In genomic region chr7:39686261-39686924, GRCh38 we compare ENCODE assay signal across 11 cellular contexts.
DNase-seq lines count a peak whose midpoint lies in the region; ATAC-seq and TF ChIP-seq lines count a peak whose summit lies in the region.
"Had no signal": no experiment of that assay in that cellular context is flagged by ENCODE, and none has a peak within 500 bp of the region (broad histone marks: within the 10 kb centered on the region; RNA-seq: fewer than 3 reads in every experiment).

No MANE protein-coding gene starts in this region.

- H2AFZ ChIP-seq in neural progenitor cell (replicated peaks) = no peak overlapping the region

- H3K27me3 ChIP-seq in neural progenitor cell (no peaks in the 10 kb centered on the region), thyroid gland (no peaks in the 10 kb centered on the region)
- H3K27me3 ChIP-seq: adrenal gland had no signal

- no peaks in the 10 kb centered on the region for H3K9me3 Mint-ChIP-seq in activated CD4-positive, alpha-beta T cell treated with anti-CD3 and anti-CD28 coated beads, Interleukin-2, amount 10 ng/mL, durations not matched to agents 24 days and 14 days
- no peaks in the 10 kb centered on the region for H3K9me3 Mint-ChIP-seq in neural progenitor cell

- peaks cover 28% of the 10 kb centered on the region for H3K79me2 ChIP-seq in neural progenitor cell (ENCODE audit: low read depth)

- peak overlapping the region; percentile 30 for H3K27ac Mint-ChIP-seq in activated CD4-positive, alpha-beta T cell treated with anti-CD3 and anti-CD28 coated beads, Interleukin-2, amount 10 ng/mL, durations not matched to agents 24 days and 14 days
- H3K27ac Mint-ChIP-seq in neural progenitor cell = peak overlapping the region; percentile 51

- 91 to 96% methylated on average over 3 of the region's 3 CpGs for WGBS in thyroid gland, 2 donors

- H3K4me3 Mint-ChIP-seq in activated CD4-positive, alpha-beta T cell treated with anti-CD3 and anti-CD28 coated beads, Interleukin-2, amount 10 ng/mL, durations not matched to agents 24 days and 14 days = no peak overlapping the region
- no peak overlapping the region for H3K4me3 Mint-ChIP-seq in neural progenitor cell

- no peak for TF ChIP-seq CTCF in neural progenitor cell (IDR thresholded peaks at IDR 0.05)
- TF ChIP-seq CTCF in thyroid gland (IDR thresholded peaks at IDR 0.05) = no peak
- TF ChIP-seq CTCF in mucosa of descending colon (IDR thresholded peaks at IDR 0.05) = no peak

- H3K36me3 ChIP-seq in neural progenitor cell (no peaks in the 10 kb centered on the region), thyroid gland (no peaks in the 10 kb centered on the region), mucosa of descending colon (ENCODE audit: low read depth) (no peaks in the 10 kb centered on the region)

- no peak overlapping the region for H3K9ac ChIP-seq in neural progenitor cell

- H3F3A ChIP-seq in neural progenitor cell (ENCODE audit: low read depth) = no peaks in the 10 kb centered on the region

- peaks cover 10% of the 10 kb centered on the region for H3K4me1 Mint-ChIP-seq in activated CD4-positive, alpha-beta T cell treated with anti-CD3 and anti-CD28 coated beads, Interleukin-2, amount 10 ng/mL, durations not matched to agents 24 days and 14 days
- peaks cover 4% of the 10 kb centered on the region for H3K4me1 Mint-ChIP-seq in neural progenitor cell

- H3K27ac ChIP-seq in neural progenitor cell = no peak overlapping the region
- H3K27ac ChIP-seq in thyroid gland = no peak overlapping the region
- H3K27ac ChIP-seq: A549 had no signal

- H3K36me3 Mint-ChIP-seq in activated CD4-positive, alpha-beta T cell treated with anti-CD3 and anti-CD28 coated beads, Interleukin-2, amount 10 ng/mL, durations not matched to agents 24 days and 14 days (ENCODE audit: low read depth) = peaks cover 17% of the 10 kb centered on the region
- H3K36me3 Mint-ChIP-seq in neural progenitor cell = peaks cover 8% of the 10 kb centered on the region

- no peaks in the 10 kb centered on the region for H4K20me1 ChIP-seq in neural progenitor cell (ENCODE audit: low read depth)

- H3K9me3 ChIP-seq in neural progenitor cell (ENCODE audit: low read depth) (no peaks in the 10 kb centered on the region), thyroid gland (no peaks in the 10 kb centered on the region), mucosa of descending colon (no peaks in the 10 kb centered on the region)
- H3K9me3 ChIP-seq: A549, adrenal gland had no signal

- H3K4me1 ChIP-seq in neural progenitor cell = no peaks in the 10 kb centered on the region
- H3K4me1 ChIP-seq in thyroid gland = peaks cover 14 to 20% of the 10 kb centered on the region in 2 donors
- H3K4me1 ChIP-seq in mucosa of descending colon (ENCODE audit: low read depth) = peaks cover 8% of the 10 kb centered on the region

- no peak for DNase-seq in activated CD4-positive, alpha-beta T cell treated with anti-CD3 and anti-CD28 coated beads, Interleukin-2, amount 10 ng/mL, durations not matched to agents 24 days and 14 days
- no peak for DNase-seq in activated CD4-positive, alpha-beta T cell treated with anti-CD3 and anti-CD28 coated beads for 1 hour
- DNase-seq in LHCN-M2 (ENCODE audit: low read depth) (peak; percentile 40), neural progenitor cell (ENCODE audit: low spot score) (no peak), thyroid gland (no peak), mucosa of descending colon (no peak)
- no peak for DNase-seq in activated CD8-positive, alpha-beta memory T cell treated with anti-CD3 and anti-CD28 coated beads for 24 hours
- DNase-seq: adrenal gland, NCI-H2171 had no signal

- no peak for TF ChIP-seq POLR2A in thyroid gland (IDR thresholded peaks at IDR 0.05)

- H3K27me3 Mint-ChIP-seq in activated CD4-positive, alpha-beta T cell treated with anti-CD3 and anti-CD28 coated beads, Interleukin-2, amount 10 ng/mL, durations not matched to agents 24 days and 14 days = no peaks in the 10 kb centered on the region
- no peaks in the 10 kb centered on the region for H3K27me3 Mint-ChIP-seq in neural progenitor cell (ENCODE audit: insufficient read depth, low read depth)

- intact Hi-C loops in activated CD4-positive, alpha-beta T cell treated with anti-CD3 and anti-CD28 coated beads, Interleukin-2, amount 10 ng/mL, durations not matched to agents 24 days and 14 days (cut with micrococcal nuclease) = loop anchor here (2.0 kb wide), 1 partner anchor 46 kb away; no protein-coding TSS in a partner anchor
- intact Hi-C loops in thyroid gland (cut with DNase I) = no loop called here
- intact Hi-C loops in mucosa of descending colon (cut with DNase I, micrococcal nuclease) = no loop called here

- ATAC-seq in GM21825 (IDR thresholded peaks at IDR 0.05; ENCODE audit: unreplicated experiment) (peak; percentile 59), mucosa of descending colon (no peak)
- ATAC-seq: A549 had no signal

- H3K4me3 ChIP-seq in neural progenitor cell (no peak overlapping the region), thyroid gland (replicated peaks in 1 of 3) (no peak overlapping the region), mucosa of descending colon (no peak overlapping the region)
- H3K4me3 ChIP-seq: A549, adrenal gland had no signal

- H3K4me2 ChIP-seq in neural progenitor cell = no peak overlapping the region
- H3K4me2 ChIP-seq: A549 had no signal
